In genomic region chr19:51364200-51365106, GRCh38 we compare ENCODE assay signal across 10 cellular contexts. TPM values are rescaled to one million over a fixed set of nuclear protein-coding genes. Genes with fewer than 3 reads are reported as not detected.
DNase-seq lines count a peak whose midpoint lies in the region; ATAC-seq and TF ChIP-seq lines count a peak whose summit lies in the region.
"Had no signal": no experiment of that assay in that cellular context is flagged by ENCODE, and none has a peak within 500 bp of the region (broad histone marks: within the 10 kb centered on the region; RNA-seq: fewer than 3 reads in every experiment).

No MANE protein-coding gene starts in this region.

- H3K4me1 Mint-ChIP-seq in T-helper 1 cell treated with Interleukin-12 subunit alpha and Interleukin-12 subunit beta and Interleukin-4 antibody, amounts not matched to agents 30 μg/mL and 1 μg/mL, for 36 hours (ENCODE audit: low read depth), result peaks cover 45% of the 10 kb centered on the region
- peaks cover 52% of the 10 kb centered on the region for H3K4me1 Mint-ChIP-seq in activated T-helper 1 cell treated with anti-CD3 and anti-CD28 coated beads, Interleukin-12 subunit alpha, Interleukin-12 subunit beta, Interleukin-2, Interleukin-4 antibody, amounts not matched to agents 30 ng/mL and 10 ng/mL and 1 ng/mL, durations not matched to agents 14 hours and 24 hours and 36 hours (ENCODE audit: low read depth)

- H3K27me3 ChIP-seq in heart right ventricle, result no peaks in the 10 kb centered on the region

- no peak for DNase-seq in T-helper 1 cell
- DNase-seq in activated T-helper 1 cell treated with anti-CD3 and anti-CD28 coated beads, Interleukin-12 subunit alpha, Interleukin-12 subunit beta, Interleukin-2, Interleukin-4 antibody, amounts not matched to agents 30 ng/mL and 10 ng/mL and 1 ng/mL, durations not matched to agents 14 hours and 24 hours and 36 hours (ENCODE audit: low spot score), result no peak
- DNase-seq in heart right ventricle, result no peak
- DNase-seq in stimulated activated naive CD8-positive, alpha-beta T cell treated with anti-CD3 and anti-CD28 coated beads, Interleukin-15, Interleukin-2, amounts not matched to agents 100 U/mL and 50 U/mL, for 24 hours, result peak; percentile 25
- no peak for DNase-seq in central memory CD4-positive, alpha-beta T cell
- DNase-seq in NCI-H510A (lab: John Stamatoyannopoulos, UW), result no peak
- DNase-seq: NCI-H2081 treated with DMSO at 0.1 percent for 48 hours had no signal

- H3K27ac Mint-ChIP-seq in T-helper 1 cell treated with Interleukin-12 subunit alpha and Interleukin-12 subunit beta and Interleukin-4 antibody, amounts not matched to agents 30 μg/mL and 1 μg/mL, for 36 hours, result peak overlapping the region; percentile 34
- peak overlapping the region; percentile 76 for H3K27ac Mint-ChIP-seq in activated T-helper 1 cell treated with anti-CD3 and anti-CD28 coated beads, Interleukin-12 subunit alpha, Interleukin-12 subunit beta, Interleukin-2, Interleukin-4 antibody, amounts not matched to agents 30 ng/mL and 10 ng/mL and 1 ng/mL, durations not matched to agents 14 hours and 24 hours and 36 hours

- H3K36me3 ChIP-seq in heart right ventricle, result peaks cover 0 to 3% (median 0%) of the 10 kb centered on the region in 9 donors

- intact Hi-C loops in activated T-helper 1 cell treated with anti-CD3 and anti-CD28 coated beads, Interleukin-12 subunit alpha, Interleukin-12 subunit beta, Interleukin-2, Interleukin-4 antibody, amounts not matched to agents 30 ng/mL and 10 ng/mL and 1 ng/mL, durations not matched to agents 14 hours and 24 hours and 36 hours (cut with micrococcal nuclease), result loop anchor here (5.0 kb wide), 1 partner anchor 43 kb away; no protein-coding TSS in a partner anchor
- intact Hi-C loops in heart right ventricle (cut with DNase I), result loop anchor here in 1 of 10 donors (10.0 kb wide), 1 partner anchor 260 kb away; the partner anchor contains the start of gene CTU1

- TF ChIP-seq POLR2A in GM18505 (IDR thresholded peaks at IDR 0.05; ENCODE audit: borderline replicate concordance, extremely low read depth, insufficient read depth, insufficient read length), result no peak

- H3K4me3 Mint-ChIP-seq in T-helper 1 cell treated with Interleukin-12 subunit alpha and Interleukin-12 subunit beta and Interleukin-4 antibody, amounts not matched to agents 30 μg/mL and 1 μg/mL, for 36 hours, result peak overlapping the region; percentile 66
- H3K4me3 Mint-ChIP-seq in activated T-helper 1 cell treated with anti-CD3 and anti-CD28 coated beads, Interleukin-12 subunit alpha, Interleukin-12 subunit beta, Interleukin-2, Interleukin-4 antibody, amounts not matched to agents 30 ng/mL and 10 ng/mL and 1 ng/mL, durations not matched to agents 14 hours and 24 hours and 36 hours, result peak overlapping the region; percentile 75

- peak overlapping the region in 8 of 10 donors; percentile 60 to 93 (median 80) for H3K4me3 ChIP-seq in heart right ventricle

- no peaks in the 10 kb centered on the region for H3K36me3 Mint-ChIP-seq in T-helper 1 cell treated with Interleukin-12 subunit alpha and Interleukin-12 subunit beta and Interleukin-4 antibody, amounts not matched to agents 30 μg/mL and 1 μg/mL, for 36 hours (ENCODE audit: low read depth)
- H3K36me3 Mint-ChIP-seq in activated T-helper 1 cell treated with anti-CD3 and anti-CD28 coated beads, Interleukin-12 subunit alpha, Interleukin-12 subunit beta, Interleukin-2, Interleukin-4 antibody, amounts not matched to agents 30 ng/mL and 10 ng/mL and 1 ng/mL, durations not matched to agents 14 hours and 24 hours and 36 hours (ENCODE audit: low read depth), result peaks cover 23% of the 10 kb centered on the region

- no peak for ATAC-seq in heart right ventricle
- no peak for ATAC-seq in stimulated activated naive CD8-positive, alpha-beta T cell treated with anti-CD3 and anti-CD28 coated beads, Interleukin-15, Interleukin-2, amounts not matched to agents 100 U/mL and 50 U/mL, for 24 hours
- no peak for ATAC-seq in GM18505 (IDR thresholded peaks at IDR 0.05; ENCODE audit: unreplicated experiment)

- peak overlapping the region in 8 of 10 donors; percentile 0 to 98 (median 96) for H3K27ac ChIP-seq in heart right ventricle

- H3K27me3 Mint-ChIP-seq in T-helper 1 cell treated with Interleukin-12 subunit alpha and Interleukin-12 subunit beta and Interleukin-4 antibody, amounts not matched to agents 30 μg/mL and 1 μg/mL, for 36 hours (ENCODE audit: low read depth), result no peaks in the 10 kb centered on the region
- H3K27me3 Mint-ChIP-seq in activated T-helper 1 cell treated with anti-CD3 and anti-CD28 coated beads, Interleukin-12 subunit alpha, Interleukin-12 subunit beta, Interleukin-2, Interleukin-4 antibody, amounts not matched to agents 30 ng/mL and 10 ng/mL and 1 ng/mL, durations not matched to agents 14 hours and 24 hours and 36 hours (ENCODE audit: insufficient read depth), result no peaks in the 10 kb centered on the region

- no peaks in the 10 kb centered on the region for H3K9me3 ChIP-seq in heart right ventricle

- no peaks in the 10 kb centered on the region for H3K9me3 Mint-ChIP-seq in T-helper 1 cell treated with Interleukin-12 subunit alpha and Interleukin-12 subunit beta and Interleukin-4 antibody, amounts not matched to agents 30 μg/mL and 1 μg/mL, for 36 hours
- no peaks in the 10 kb centered on the region for H3K9me3 Mint-ChIP-seq in activated T-helper 1 cell treated with anti-CD3 and anti-CD28 coated beads, Interleukin-12 subunit alpha, Interleukin-12 subunit beta, Interleukin-2, Interleukin-4 antibody, amounts not matched to agents 30 ng/mL and 10 ng/mL and 1 ng/mL, durations not matched to agents 14 hours and 24 hours and 36 hours

- WGBS in heart right ventricle, 2 donors, result 72 to 76% methylated on average over 15 of the region's 15 CpGs

- H3K4me1 ChIP-seq in heart right ventricle, result peaks cover 0 to 44% (median 27%) of the 10 kb centered on the region in 9 donors

- no peak for TF ChIP-seq CTCF in heart right ventricle (IDR thresholded peaks at IDR 0.05)

RNA-seq across cellular contexts. Expression of gene ETFB, which starts 1.7 kb away (rescaled TPM):
- total RNA-seq in activated T-helper 1 cell treated with anti-CD3 and anti-CD28 coated beads, Interleukin-12 subunit alpha, Interleukin-12 subunit beta, Interleukin-2, Interleukin-4 antibody, amounts not matched to agents 30 ng/mL and 10 ng/mL and 1 ng/mL, durations not matched to agents 14 hours and 24 hours and 36 hours, result 174 and 180 TPM in 2 replicates
- total RNA-seq in heart right ventricle, result 100 to 1,000 TPM; 220 to 444 (median 318) TPM
- 100 to 1,000 TPM; 396 to 542 TPM for polyA plus RNA-seq in heart right ventricle

RNA-seq across cellular contexts. Expression of gene CLDND2, which starts 4.3 kb away (rescaled TPM):
- total RNA-seq in activated T-helper 1 cell treated with anti-CD3 and anti-CD28 coated beads, Interleukin-12 subunit alpha, Interleukin-12 subunit beta, Interleukin-2, Interleukin-4 antibody, amounts not matched to agents 30 ng/mL and 10 ng/mL and 1 ng/mL, durations not matched to agents 14 hours and 24 hours and 36 hours, result 16.2 and 23.2 TPM in 2 replicates
- total RNA-seq in heart right ventricle, result 1 to 10 TPM in 9 of 10 donors, not detected in 1; 1.4 to 2.2 (median 1.6) TPM
- polyA plus RNA-seq in heart right ventricle, result 1 to 10 TPM in 1 of 2 donors, not detected in 1; 1.2 TPM
- total RNA-seq: epithelial cell of proximal tubule had no signal

RNA-seq across cellular contexts. Expression of gene NKG7, which starts 8.0 kb away (rescaled TPM):
- total RNA-seq in activated T-helper 1 cell treated with anti-CD3 and anti-CD28 coated beads, Interleukin-12 subunit alpha, Interleukin-12 subunit beta, Interleukin-2, Interleukin-4 antibody, amounts not matched to agents 30 ng/mL and 10 ng/mL and 1 ng/mL, durations not matched to agents 14 hours and 24 hours and 36 hours, result 376 and 393 TPM in 2 replicates
- total RNA-seq in heart right ventricle, result 10 to 100 TPM in 1 of 10 donors, 1 to 10 TPM in 6, under 1 TPM in 3; 0.47 to 23.1 (median 2.2) TPM
- 1 to 10 TPM; 2.0 to 3.1 TPM for polyA plus RNA-seq in heart right ventricle
- total RNA-seq: epithelial cell of proximal tubule had no signal

RNA-seq across cellular contexts. Expression of gene VSIG10L, which starts 22.5 kb away (rescaled TPM):
- total RNA-seq in activated T-helper 1 cell treated with anti-CD3 and anti-CD28 coated beads, Interleukin-12 subunit alpha, Interleukin-12 subunit beta, Interleukin-2, Interleukin-4 antibody, amounts not matched to agents 30 ng/mL and 10 ng/mL and 1 ng/mL, durations not matched to agents 14 hours and 24 hours and 36 hours, result 5.6 and 6.0 TPM in 2 replicates
- total RNA-seq in heart right ventricle, result 1 to 10 TPM in 1 of 10 donors, under 1 TPM in 9; 0.33 to 1.3 (median 0.45) TPM
- 1 to 10 TPM; 1.6 TPM for polyA plus RNA-seq in heart right ventricle

RNA-seq across cellular contexts. Expression of gene LIM2, which starts 23.3 kb away (rescaled TPM):
- total RNA-seq in activated T-helper 1 cell treated with anti-CD3 and anti-CD28 coated beads, Interleukin-12 subunit alpha, Interleukin-12 subunit beta, Interleukin-2, Interleukin-4 antibody, amounts not matched to agents 30 ng/mL and 10 ng/mL and 1 ng/mL, durations not matched to agents 14 hours and 24 hours and 36 hours, result not detected in 2 replicates
- not detected for total RNA-seq in heart right ventricle
- polyA plus RNA-seq in heart right ventricle, result not detected
- total RNA-seq: epithelial cell of proximal tubule had no signal

Comparison
In these comparisons a context has a peak if more than half of its experiments do, and no peak if none do; other contexts are left out.
1. RNA of gene NKG7, which starts 8.0 kb away (total RNA-seq): 376 to 393 TPM in activated T-helper 1 cell treated with anti-CD3 and anti-CD28 coated beads, Interleukin-12 subunit alpha, Interleukin-12 subunit beta, Interleukin-2, Interleukin-4 antibody, amounts not matched to agents 30 ng/mL and 10 ng/mL and 1 ng/mL, durations not matched to agents 14 hours and 24 hours and 36 hours; 0.47 to 23.1 TPM in heart right ventricle; every median in the first group is over 10 times any median in the second.